ENCODE assay signal across 23 cellular contexts in the genomic region with DNA sequence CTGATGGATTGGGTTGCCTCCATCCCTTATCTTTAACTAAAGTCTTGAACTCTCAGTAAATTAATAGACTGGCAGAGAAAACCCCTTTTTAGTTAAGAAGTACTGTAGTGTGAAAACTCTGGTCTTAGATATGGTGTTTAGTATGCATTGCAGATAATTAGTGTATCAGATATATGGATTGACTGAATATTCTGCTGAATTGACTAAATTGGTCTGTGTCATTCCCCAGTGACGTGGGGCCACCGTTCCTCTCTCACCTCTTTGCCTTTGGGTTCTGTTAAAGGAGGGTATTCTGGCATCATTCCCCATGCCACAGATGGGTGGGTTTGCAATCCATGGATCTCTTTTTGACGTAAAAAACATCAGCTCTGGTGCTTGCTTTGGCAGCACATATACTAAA.
DNase-seq lines count a peak whose midpoint lies in the region; ATAC-seq, FAIRE-seq and TF ChIP-seq lines count a peak whose summit lies in the region.
"Had no signal": no experiment of that assay in that cellular context is flagged by ENCODE, and none has a peak within 500 bp of the region (broad histone marks: within the 10 kb centered on the region; RNA-seq: fewer than 3 reads in every experiment).

No MANE protein-coding gene starts in this region.

- no peak overlapping the region for H2BK15ac ChIP-seq in IMR-90 (ENCODE audit: low read depth, low read length)

- TF ChIP-seq EP300 in HepG2 (IDR thresholded peaks at IDR 0.05; ENCODE audit: low read depth in 2 of 2, low read length in 2 of 2), result no peak
- TF ChIP-seq EP300 in HepG2 (CRISPR knock-in tag; IDR thresholded peaks at IDR 0.05; ENCODE audit: borderline replicate concordance), result no peak

- H3K4me1 Mint-ChIP-seq in central memory CD8-positive, alpha-beta T cell, result no peaks in the 10 kb centered on the region
- H3K4me1 Mint-ChIP-seq: B cell had no signal

- H3K36me3 Mint-ChIP-seq in central memory CD8-positive, alpha-beta T cell (ENCODE audit: insufficient read depth), result no peaks in the 10 kb centered on the region
- H3K36me3 Mint-ChIP-seq: CD8-positive, alpha-beta T cell had no signal

- H3K18ac ChIP-seq in IMR-90 (ENCODE audit: low read depth, low read length), result no peak overlapping the region

- no peaks in the 10 kb centered on the region for H3K79me1 ChIP-seq in IMR-90 (ENCODE audit: low read depth in 1 of 2, low read length in 2 of 2)

- no peak overlapping the region for H2AK5ac ChIP-seq in IMR-90 (ENCODE audit: low read depth, low read length)

- TF ChIP-seq RAD21 in HepG2 (CRISPR knock-in tag; IDR thresholded peaks at IDR 0.05) (no peak), IMR-90 (IDR thresholded peaks at IDR 0.05; ENCODE audit: low read length) (no peak)

- ATAC-seq in HepG2, result no peak
- ATAC-seq in right lobe of liver, result no peak
- no peak for ATAC-seq in IMR-90 (ENCODE audit: low read depth)
- ATAC-seq in central memory CD8-positive, alpha-beta T cell (replicated peaks; ENCODE audit: extremely low read depth, poor library complexity, severe bottlenecking), result no peak
- no peak for ATAC-seq in HG02870 (IDR thresholded peaks at IDR 0.05; ENCODE audit: unreplicated experiment)
- ATAC-seq in GM18858 (IDR thresholded peaks at IDR 0.05; ENCODE audit: unreplicated experiment), result no peak
- ATAC-seq: CD8-positive, alpha-beta T cell had no signal

- no peak for FAIRE-seq in HepG2 (lab: Jason Lieb, UNC)
- FAIRE-seq: D721Med, G401.6, GM12891 had no signal

- no peaks in the 10 kb centered on the region for H3K79me2 ChIP-seq in HepG2 (ENCODE audit: insufficient read depth, low read length)

- no peak overlapping the region for H3K23ac ChIP-seq in IMR-90 (ENCODE audit: low read depth, low read length)

- in situ Hi-C loops in HepG2 (cut with HindIII; ENCODE audit: extremely low pct_ligation_motif_present, low pct_unique_long_range_greater_than_20kb), result no loop called here
- in situ Hi-C loops in IMR-90 (cut with MboI; ENCODE audit: low sequenced_read_pairs), result no loop called here

- no peak overlapping the region for H3K14ac ChIP-seq in IMR-90 (replicated peaks; ENCODE audit: low read depth, low read length)

- 43% methylated on average over 3 of the region's 3 CpGs for WGBS in HepG2 (ENCODE audit: low lambda C conversion rate)
- 83% methylated on average over 3 of the region's 3 CpGs for WGBS in right lobe of liver (ENCODE audit: insufficient coverage, low coverage, low lambda C conversion rate, missing lambda C conversion rate)
- no CpG with 5 or more reads among the region's 3 CpGs for WGBS in IMR-90 (ENCODE audit: extremely low coverage in 2 of 2, insufficient read length in 1 of 2), 2 experiments

- H3K27ac ChIP-seq in HepG2 (ENCODE audit: extremely low read length, insufficient read depth, low read length), result no peak overlapping the region
- no peak overlapping the region for H3K27ac ChIP-seq in right lobe of liver
- H3K27ac ChIP-seq in IMR-90 (ENCODE audit: insufficient read depth, low read length), result no peak overlapping the region
- H3K27ac ChIP-seq: 22Rv1; BLaER1 treated with 17β-estradiol and CSF1 and Interleukin-3, amounts not matched to agents 10 nM and 100 nM; C4-2B had no signal

- H2AFZ ChIP-seq in HepG2 (ENCODE audit: low read length) (no peak overlapping the region), IMR-90 (replicated peaks; ENCODE audit: low read length, poor library complexity) (no peak overlapping the region)

- H3K36me3 ChIP-seq in HepG2 (replicated peaks in 1 of 2; ENCODE audit: control insufficient read depth in 1 of 2, insufficient read depth in 2 of 2, low read length in 2 of 2) (no peaks in the 10 kb centered on the region), right lobe of liver (no peaks in the 10 kb centered on the region), IMR-90 (ENCODE audit: control insufficient read depth, insufficient read depth, low read length) (no peaks in the 10 kb centered on the region)
- H3K36me3 ChIP-seq: BLaER1 treated with 17β-estradiol and CSF1 and Interleukin-3, amounts not matched to agents 10 nM and 100 nM had no signal

- intact Hi-C loops in HepG2 (cut with micrococcal nuclease; ENCODE audit: unreplicated experiment) (no loop called here), right lobe of liver (cut with DNase I) (no loop called here), IMR-90 (cut with micrococcal nuclease) (no loop called here)

- H3K9ac ChIP-seq in HepG2 (ENCODE audit: insufficient read depth, low read depth, low read length), result no peak overlapping the region
- H3K9ac ChIP-seq in IMR-90 (ENCODE audit: low read depth, low read length), result no peak overlapping the region
- H3K9ac ChIP-seq: BLaER1 treated with 17β-estradiol and CSF1 and Interleukin-3, amounts not matched to agents 10 nM and 100 nM had no signal

- H3K4me1 ChIP-seq in HepG2 (ENCODE audit: insufficient read depth, low read length) (0 out of 2 replicates have a peak, but pooled peaks cover 4% of the 10 kb centered on the region), right lobe of liver (no peaks in the 10 kb centered on the region), IMR-90 (ENCODE audit: control insufficient read depth, insufficient read depth, low read length) (no peaks in the 10 kb centered on the region)
- H3K4me1 ChIP-seq: BLaER1 treated with 17β-estradiol and CSF1 and Interleukin-3, amounts not matched to agents 10 nM and 100 nM; Caco-2 had no signal

- POLR2A ChIA-PET in HepG2 (lab: Yijun Ruan, JAX) (no interaction called here), IMR-90 (lab: Charles Lee; ENCODE audit: unreplicated experiment) (no interaction called here)

- H3K9me3 ChIP-seq in HepG2 (ENCODE audit: low read length) (no peaks in the 10 kb centered on the region), right lobe of liver (no peaks in the 10 kb centered on the region), IMR-90 (ENCODE audit: control insufficient read depth, insufficient read depth, low read length) (no peaks in the 10 kb centered on the region)
- H3K9me3 ChIP-seq: BLaER1 treated with 17β-estradiol and CSF1 and Interleukin-3, amounts not matched to agents 10 nM and 100 nM had no signal

- no peak overlapping the region for H4K91ac ChIP-seq in IMR-90 (ENCODE audit: insufficient read depth, low read depth, low read length)

- TF ChIP-seq CTCF in HepG2 (CRISPR knock-in tag; IDR thresholded peaks at IDR 0.05) (no peak), right lobe of liver (IDR thresholded peaks at IDR 0.05) (no peak), IMR-90 (conservative IDR thresholded peaks at IDR 0.05; ENCODE audit: low read depth, low read length) (no peak)

- no peak overlapping the region for H3K56ac ChIP-seq in IMR-90 (ENCODE audit: extremely low read depth, insufficient read depth, low read length)

- TF ChIP-seq POLR2A in HepG2 (IDR thresholded peaks at IDR 0.05; ENCODE audit: insufficient read depth in 1 of 2, low read depth in 2 of 2, low read length in 2 of 2), result no peak
- no peak for TF ChIP-seq POLR2A in right lobe of liver (IDR thresholded peaks at IDR 0.05)
- TF ChIP-seq POLR2A in IMR-90 (IDR thresholded peaks at IDR 0.05; ENCODE audit: low read depth, low read length), result no peak

- no peak overlapping the region for H2BK120ac ChIP-seq in IMR-90 (ENCODE audit: low read depth, low read length)

- H3K4me3 Mint-ChIP-seq in central memory CD8-positive, alpha-beta T cell, result no peak overlapping the region
- H3K4me3 Mint-ChIP-seq: B cell; CD4-positive, alpha-beta T cell; CD8-positive, alpha-beta T cell had no signal

- no peak overlapping the region for H3K4ac ChIP-seq in IMR-90 (ENCODE audit: low read depth, low read length)

- H4K5ac ChIP-seq in IMR-90 (ENCODE audit: low read depth, low read length), result no peak overlapping the region

- no peaks in the 10 kb centered on the region for H3K27me3 Mint-ChIP-seq in central memory CD8-positive, alpha-beta T cell
- H3K27me3 Mint-ChIP-seq: B cell; CD4-positive, alpha-beta T cell had no signal

- H3K4me3 ChIP-seq in HepG2 (replicated peaks in 1 of 3; ENCODE audit: insufficient read depth in 1 of 3, low read depth in 2 of 3, low read length in 3 of 3), result no peak overlapping the region
- H3K4me3 ChIP-seq in right lobe of liver, result no peak overlapping the region
- no peak overlapping the region for H3K4me3 ChIP-seq in IMR-90 (ENCODE audit: insufficient read depth, low read depth, low read length)
- H3K4me3 ChIP-seq: BLaER1 treated with 17β-estradiol and CSF1 and Interleukin-3, amounts not matched to agents 10 nM and 100 nM had no signal

- H3K27ac Mint-ChIP-seq in central memory CD8-positive, alpha-beta T cell (ENCODE audit: low read depth), result peak overlapping the region; percentile 53
- H3K27ac Mint-ChIP-seq: B cell; CD4-positive, alpha-beta T cell; CD8-positive, alpha-beta T cell had no signal

- no peak overlapping the region for H3K4me2 ChIP-seq in HepG2 (ENCODE audit: low read depth, low read length)
- no peak overlapping the region for H3K4me2 ChIP-seq in IMR-90 (ENCODE audit: low read depth, low read length)
- H3K4me2 ChIP-seq: BLaER1 treated with 17β-estradiol and CSF1 and Interleukin-3, amounts not matched to agents 10 nM and 100 nM had no signal

- no peak overlapping the region for H4K8ac ChIP-seq in IMR-90 (ENCODE audit: low read depth in 2 of 2, low read length in 2 of 2)

- H3K27me3 ChIP-seq in HepG2 (ENCODE audit: control insufficient read depth in 1 of 2, insufficient read depth in 2 of 2, low read length in 2 of 2) (no peaks in the 10 kb centered on the region), right lobe of liver (no peaks in the 10 kb centered on the region), IMR-90 (ENCODE audit: control insufficient read depth, insufficient read depth, low read length) (no peaks in the 10 kb centered on the region)
- H3K27me3 ChIP-seq: BLaER1 treated with 17β-estradiol and CSF1 and Interleukin-3, amounts not matched to agents 10 nM and 100 nM had no signal

- no peak overlapping the region for H2AK9ac ChIP-seq in IMR-90 (replicated peaks; ENCODE audit: low read depth, low read length, poor library complexity)

- H4K20me1 ChIP-seq in HepG2 (ENCODE audit: insufficient read depth, low read length), result no peaks in the 10 kb centered on the region
- no peaks in the 10 kb centered on the region for H4K20me1 ChIP-seq in IMR-90 (ENCODE audit: insufficient read depth, low read length)
- H4K20me1 ChIP-seq: BLaER1 treated with 17β-estradiol and CSF1 and Interleukin-3, amounts not matched to agents 10 nM and 100 nM had no signal

- no peaks in the 10 kb centered on the region; the same call in 1 of the 2 replicates for H3K9me1 ChIP-seq in IMR-90 (ENCODE audit: insufficient read depth, low read length)

- no peak overlapping the region for H2BK20ac ChIP-seq in IMR-90 (ENCODE audit: low read depth, low read length)

- BruUV-seq in HepG2 (replicated peaks; lab: Mats Ljungman, UMichigan) (no TSS peak), IMR-90 (replicated peaks; lab: Mats Ljungman, UMichigan) (no TSS peak)

- H2BK5ac ChIP-seq in IMR-90 (ENCODE audit: low read depth, low read length, poor library complexity, severe bottlenecking), result no peak overlapping the region

- dilution Hi-C loops in IMR-90 (cut with HindIII; ENCODE audit: low sequenced_read_pairs, unreplicated experiment), result no loop called here

- DNase-seq in HepG2 (ENCODE audit: low spot score) (no peak), right lobe of liver (no peak), IMR-90 (no peak), mesenteric fat pad (ENCODE audit: low spot score) (peak; percentile 5), activated T-cell treated with anti-CD3 and anti-CD28 coated beads for 4 hours (no peak)
- DNase-seq in central memory CD8-positive, alpha-beta T cell (ENCODE audit: low spot score in 2 of 2), result no peak
- DNase-seq: ACHN; AML-193; Caco-2; Calu3; CD4-positive, alpha-beta T cell; CD8-positive, alpha-beta T cell; DMS79 treated with DMSO at 0.1 percent for 48 hours; GF-D8 had no signal

- CTCF ChIA-PET in HepG2 (lab: Yijun Ruan, JAX; ENCODE audit: low intra/inter-chr PET ratio, low total read pairs), result no interaction called here
- CTCF ChIA-PET in IMR-90 (lab: Yijun Ruan, JAX), result no interaction called here

- H3K9me3 Mint-ChIP-seq in central memory CD8-positive, alpha-beta T cell, result no peaks in the 10 kb centered on the region
- H3K9me3 Mint-ChIP-seq: CD4-positive, alpha-beta T cell; CD8-positive, alpha-beta T cell had no signal
